2 cellular contexts compared by ENCODE assay signal in the genomic region with DNA sequence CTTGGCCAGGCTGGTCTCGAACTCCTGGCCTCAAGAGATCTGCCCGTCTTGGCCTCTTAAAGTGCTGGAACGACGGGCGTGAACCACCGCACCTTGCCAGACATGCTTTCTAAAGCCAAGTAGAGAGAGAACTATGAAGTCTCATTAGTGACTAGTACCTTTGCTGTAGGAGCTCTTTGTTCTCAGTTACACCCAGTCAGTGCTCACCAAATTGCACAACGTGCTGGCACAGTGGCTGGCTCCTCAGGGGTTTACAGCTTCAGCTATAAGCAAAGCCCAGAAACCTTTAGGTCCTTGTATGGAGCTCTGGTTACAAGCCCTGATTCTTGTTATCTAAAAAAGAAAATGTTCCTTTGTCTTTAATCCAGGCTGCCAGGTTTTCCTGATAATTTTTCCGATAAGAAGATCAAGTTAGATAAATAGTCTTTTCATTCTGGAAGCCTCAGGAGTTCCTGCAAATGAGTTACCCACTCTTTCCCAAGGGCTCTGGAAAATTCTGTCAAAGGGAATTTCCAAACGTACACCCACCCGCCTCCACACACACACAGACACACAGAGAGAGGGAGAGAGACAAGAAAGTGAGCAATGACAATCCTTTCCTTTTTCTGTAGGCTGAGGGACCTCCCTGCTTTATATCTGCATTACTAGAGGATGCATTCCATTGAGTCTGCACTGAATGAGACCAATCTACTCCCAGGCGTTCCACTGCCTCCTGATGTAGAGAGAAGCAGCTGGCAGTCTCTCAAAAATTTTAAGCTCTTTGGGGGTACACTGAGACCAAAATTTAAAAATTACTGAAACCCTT.
TF ChIP-seq lines count a peak whose summit lies in the region.

No MANE protein-coding gene starts in this region.

TF ChIP-seq in HEK293, 187 proteins besides CTCF, POLR2A, EP300 and RAD21:
- TF ChIP-seq, protein P1, sequence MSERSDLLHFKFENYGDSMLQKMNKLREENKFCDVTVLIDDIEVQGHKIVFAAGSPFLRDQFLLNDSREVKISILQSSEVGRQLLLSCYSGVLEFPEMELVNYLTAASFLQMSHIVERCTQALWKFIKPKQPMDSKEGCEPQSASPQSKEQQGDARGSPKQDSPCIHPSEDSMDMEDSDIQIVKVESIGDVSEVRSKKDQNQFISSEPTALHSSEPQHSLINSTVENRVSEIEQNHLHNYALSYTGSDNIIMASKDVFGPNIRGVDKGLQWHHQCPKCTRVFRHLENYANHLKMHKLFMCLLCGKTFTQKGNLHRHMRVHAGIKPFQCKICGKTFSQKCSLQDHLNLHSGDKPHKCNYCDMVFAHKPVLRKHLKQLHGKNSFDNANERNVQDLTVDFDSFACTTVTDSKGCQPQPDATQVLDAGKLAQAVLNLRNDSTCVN (tag by site-specific recombination; optimal IDR thresholded peaks at IDR 0.05), result no peak
- peak; percentile 47 for TF ChIP-seq ZFHX2 (tag by site-specific recombination; conservative IDR thresholded peaks at IDR 0.05)

TF ChIP-seq in SK-N-SH, 30 proteins besides CTCF, POLR2A, EP300 and RAD21:
- TF ChIP-seq, protein P2, sequence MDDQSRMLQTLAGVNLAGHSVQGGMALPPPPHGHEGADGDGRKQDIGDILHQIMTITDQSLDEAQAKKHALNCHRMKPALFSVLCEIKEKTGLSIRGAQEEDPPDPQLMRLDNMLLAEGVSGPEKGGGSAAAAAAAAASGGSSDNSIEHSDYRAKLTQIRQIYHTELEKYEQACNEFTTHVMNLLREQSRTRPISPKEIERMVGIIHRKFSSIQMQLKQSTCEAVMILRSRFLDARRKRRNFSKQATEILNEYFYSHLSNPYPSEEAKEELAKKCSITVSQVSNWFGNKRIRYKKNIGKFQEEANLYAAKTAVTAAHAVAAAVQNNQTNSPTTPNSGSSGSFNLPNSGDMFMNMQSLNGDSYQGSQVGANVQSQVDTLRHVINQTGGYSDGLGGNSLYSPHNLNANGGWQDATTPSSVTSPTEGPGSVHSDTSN (IDR thresholded peaks at IDR 0.05), result 0 out of 2 replicates have a peak, but pooled peaks have one; percentile 13
- TF ChIP-seq RFX5 (IDR thresholded peaks at IDR 0.05; ENCODE audit: low read length), result no peak
- TF ChIP-seq GABPA (IDR thresholded peaks at IDR 0.05; ENCODE audit: low read depth), result no peak
